Comparison of ENCODE assay signal across 20 cellular contexts in the genomic region with DNA sequence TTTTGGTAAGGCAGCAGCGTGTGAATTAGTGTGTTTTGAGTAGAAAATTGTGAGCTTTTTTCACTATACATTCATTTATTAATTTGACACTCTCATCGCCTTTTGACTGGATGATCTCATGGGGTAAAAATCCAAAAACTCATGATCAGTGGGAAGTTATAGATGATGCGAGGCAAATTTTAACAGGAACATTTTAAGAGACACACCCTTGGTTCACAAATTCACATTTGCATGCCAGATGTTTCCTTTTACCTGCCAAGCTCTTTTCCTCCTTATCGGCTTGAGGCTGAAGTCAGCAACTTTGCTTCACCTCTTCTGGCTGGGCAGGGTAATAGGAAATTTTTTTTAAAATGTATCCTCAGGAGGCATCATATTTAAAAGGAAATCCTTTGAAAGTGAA.
DNase-seq lines count a peak whose midpoint lies in the region; ATAC-seq, FAIRE-seq and TF ChIP-seq lines count a peak whose summit lies in the region.
"Had no signal": no experiment of that assay in that cellular context is flagged by ENCODE, and none has a peak within 500 bp of the region (broad histone marks: within the 10 kb centered on the region; RNA-seq: fewer than 3 reads in every experiment).

No MANE protein-coding gene starts in this region.

- H3K4me3 ChIP-seq in HFF-Myc (replicated peaks; ENCODE audit: low read depth, low read length) (no peak overlapping the region), astrocyte (ENCODE audit: insufficient read depth, low read depth, low read length) (no peak overlapping the region), fibroblast of the aortic adventitia (ENCODE audit: low read depth, low read length) (no peak overlapping the region)
- H3K4me3 ChIP-seq: Peyer's patch had no signal

- H3K9ac ChIP-seq in astrocyte (ENCODE audit: low read length): no peak overlapping the region

- no peaks in the 10 kb centered on the region for H3K27me3 ChIP-seq in astrocyte (ENCODE audit: insufficient read depth, low read length)
- H3K27me3 ChIP-seq: Peyer's patch had no signal

- H4K20me1 ChIP-seq in astrocyte (ENCODE audit: insufficient read depth, low read length): no peaks in the 10 kb centered on the region

- ATAC-seq in omental fat pad (ENCODE audit: low FRiP score): peak; percentile 55
- ATAC-seq in stimulated activated memory B cell treated with anti-CD40 and anti-IgM and Interleukin-4, amounts not matched to agents 10 μg/mL and 1 μg/mL and 100 μg/mL, for 72 hours: no peak

- peaks cover 10% of the 10 kb centered on the region for H3K4me1 ChIP-seq in astrocyte (ENCODE audit: insufficient read depth, low read length)
- H3K4me1 ChIP-seq: Peyer's patch had no signal

- H3K79me2 ChIP-seq in astrocyte (ENCODE audit: insufficient read depth, low read length): no peaks in the 10 kb centered on the region

- H2AFZ ChIP-seq in astrocyte (ENCODE audit: low read depth, low read length): no peak overlapping the region

- H3K4me3 Mint-ChIP-seq in astrocyte (ENCODE audit: unreplicated experiment) (no peak overlapping the region), type B pancreatic cell (no peak overlapping the region)
- H3K4me3 Mint-ChIP-seq in stimulated activated memory B cell treated with anti-CD40 and anti-IgM and Interleukin-4, amounts not matched to agents 10 μg/mL and 1 μg/mL and 100 μg/mL, for 72 hours: no peak overlapping the region

- H3K4me2 ChIP-seq in astrocyte (ENCODE audit: low read length): no peak overlapping the region

- FAIRE-seq in astrocyte (lab: Jason Lieb, UNC): no peak
- FAIRE-seq: A204.1, GM18507 had no signal

- no peaks in the 10 kb centered on the region for H3K27me3 Mint-ChIP-seq in astrocyte (ENCODE audit: low read depth, unreplicated experiment)
- H3K27me3 Mint-ChIP-seq in stimulated activated memory B cell treated with anti-CD40 and anti-IgM and Interleukin-4, amounts not matched to agents 10 μg/mL and 1 μg/mL and 100 μg/mL, for 72 hours: no peaks in the 10 kb centered on the region
- no peaks in the 10 kb centered on the region for H3K27me3 Mint-ChIP-seq in type B pancreatic cell

- H3K9me3 Mint-ChIP-seq in astrocyte (ENCODE audit: unreplicated experiment): no peaks in the 10 kb centered on the region
- H3K9me3 Mint-ChIP-seq in stimulated activated memory B cell treated with anti-CD40 and anti-IgM and Interleukin-4, amounts not matched to agents 10 μg/mL and 1 μg/mL and 100 μg/mL, for 72 hours: peaks cover 2% of the 10 kb centered on the region
- peaks cover 4% of the 10 kb centered on the region for H3K9me3 Mint-ChIP-seq in type B pancreatic cell

- no peak for TF ChIP-seq CTCF in HFF-Myc (IDR thresholded peaks at IDR 0.05; ENCODE audit: low read depth, low read length, missing control alignments)
- TF ChIP-seq CTCF in astrocyte (IDR thresholded peaks at IDR 0.05; ENCODE audit: insufficient read depth, low read depth, low read length): no peak
- no peak for TF ChIP-seq CTCF in fibroblast of the aortic adventitia (IDR thresholded peaks at IDR 0.05; ENCODE audit: insufficient read depth, low read length)
- TF ChIP-seq CTCF in omental fat pad (IDR thresholded peaks at IDR 0.05): no peak
- no peak for TF ChIP-seq CTCF in type B pancreatic cell (conservative IDR thresholded peaks at IDR 0.05)

- no peak overlapping the region for H3K27ac ChIP-seq in astrocyte (ENCODE audit: low read depth, low read length)
- H3K27ac ChIP-seq: C4-2B, Peyer's patch had no signal

- H3K4me1 Mint-ChIP-seq in astrocyte (ENCODE audit: low read depth, unreplicated experiment): peaks cover 25% of the 10 kb centered on the region
- H3K4me1 Mint-ChIP-seq in stimulated activated memory B cell treated with anti-CD40 and anti-IgM and Interleukin-4, amounts not matched to agents 10 μg/mL and 1 μg/mL and 100 μg/mL, for 72 hours: no peaks in the 10 kb centered on the region
- H3K4me1 Mint-ChIP-seq in type B pancreatic cell (ENCODE audit: unreplicated experiment): peaks cover 23% of the 10 kb centered on the region

- H3K36me3 Mint-ChIP-seq in astrocyte (ENCODE audit: low read depth, unreplicated experiment): no peaks in the 10 kb centered on the region
- no peaks in the 10 kb centered on the region for H3K36me3 Mint-ChIP-seq in stimulated activated memory B cell treated with anti-CD40 and anti-IgM and Interleukin-4, amounts not matched to agents 10 μg/mL and 1 μg/mL and 100 μg/mL, for 72 hours
- no peaks in the 10 kb centered on the region for H3K36me3 Mint-ChIP-seq in type B pancreatic cell

- no peaks in the 10 kb centered on the region for H3K9me3 ChIP-seq in astrocyte (ENCODE audit: insufficient read depth, low read depth, low read length)
- H3K9me3 ChIP-seq: Peyer's patch had no signal

- H3K36me3 ChIP-seq in astrocyte (ENCODE audit: insufficient read depth, low read length): no peaks in the 10 kb centered on the region
- H3K36me3 ChIP-seq: Peyer's patch had no signal

- DNase-seq in HFF-Myc (ENCODE audit: extremely low read depth, low read depth): peak; percentile 11
- DNase-seq in astrocyte (ENCODE audit: low read depth): peak; percentile 48
- DNase-seq in fibroblast of the aortic adventitia (ENCODE audit: low read depth): peak; percentile 83
- DNase-seq in omental fat pad (ENCODE audit: low spot score): no peak
- no peak for DNase-seq in activated effector memory CD4-positive, alpha-beta T cell treated with Interleukin-2 at 50 U/mL for 16 hours
- no peak for DNase-seq in type B pancreatic cell (ENCODE audit: extremely low spot score, unreplicated experiment)
- DNase-seq: GDM1, GOT3, Karpas-422, NCI-H1417 treated with DMSO at 0.1 percent for 48 hours, NCI-H187, NCI-H2107, NCI-H510A, NCI-H774, Peyer's patch, Right ventricle myocardium superior had no signal

- H3K27ac Mint-ChIP-seq in astrocyte (ENCODE audit: unreplicated experiment): no peak overlapping the region
- no peak overlapping the region for H3K27ac Mint-ChIP-seq in stimulated activated memory B cell treated with anti-CD40 and anti-IgM and Interleukin-4, amounts not matched to agents 10 μg/mL and 1 μg/mL and 100 μg/mL, for 72 hours
- H3K27ac Mint-ChIP-seq in type B pancreatic cell: no peak overlapping the region

Comparison
In these comparisons a context has a peak if more than half of its experiments do, and no peak if none do; other contexts are left out.
1. DNase-seq: peak in HFF-Myc (single experiment), astrocyte (single experiment) and fibroblast of the aortic adventitia (single experiment); none in omental fat pad (single experiment), activated effector memory CD4-positive, alpha-beta T cell treated with Interleukin-2 at 50 U/mL for 16 hours (single experiment) and type B pancreatic cell (single experiment).